8 cellular contexts compared by ENCODE assay signal in genomic region chr16:11297492-11298142, GRCh38. TPM values are rescaled to one million over a fixed set of nuclear protein-coding genes. Genes with fewer than 3 reads are reported as not detected.
DNase-seq lines count a peak whose midpoint lies in the region; ATAC-seq and TF ChIP-seq lines count a peak whose summit lies in the region.

No MANE protein-coding gene starts in this region.

- peaks cover 18% of the 10 kb centered on the region for H3K4me1 Mint-ChIP-seq in activated CD4-positive, alpha-beta memory T cell treated with anti-CD3 and anti-CD28 coated beads for 36 hours (ENCODE audit: low read depth)
- H3K4me1 Mint-ChIP-seq in effector memory CD8-positive, alpha-beta T cell (ENCODE audit: low read depth in 2 of 2) = peaks cover 8 to 15% of the 10 kb centered on the region in 2 donors

- peak overlapping the region; percentile 49 for H3K4me3 Mint-ChIP-seq in activated CD4-positive, alpha-beta memory T cell treated with anti-CD3 and anti-CD28 coated beads for 36 hours
- peak overlapping the region; percentile 70 to 76 for H3K4me3 Mint-ChIP-seq in effector memory CD8-positive, alpha-beta T cell

- CTCF ChIA-PET in activated CD4-positive, alpha-beta memory T cell treated with anti-CD3 and anti-CD28 coated beads for 36 hours (lab: Charles Lee) = interaction anchor here (0.6 to 3.3 kb wide), 6 partner anchors 28 to 334 kb away, joined by 3 to 11 read pairs (median 4); no protein-coding TSS in a partner anchor

- H3K36me3 Mint-ChIP-seq in activated CD4-positive, alpha-beta memory T cell treated with anti-CD3 and anti-CD28 coated beads for 36 hours = no peaks in the 10 kb centered on the region
- H3K36me3 Mint-ChIP-seq in effector memory CD8-positive, alpha-beta T cell (ENCODE audit: insufficient read depth) = no peaks in the 10 kb centered on the region

- H3K27ac ChIP-seq in 22Rv1 = no peak overlapping the region

- POLR2A ChIA-PET in activated CD4-positive, alpha-beta memory T cell treated with anti-CD3 and anti-CD28 coated beads for 36 hours (lab: Charles Lee) = interaction anchor here (0.7 to 1.7 kb wide), 4 partner anchors 34 to 56 kb away, joined by 3 to 5 read pairs (median 4); partner anchors contain the start of gene SOCS1

- no peaks in the 10 kb centered on the region for H3K9me3 Mint-ChIP-seq in activated CD4-positive, alpha-beta memory T cell treated with anti-CD3 and anti-CD28 coated beads for 36 hours
- H3K9me3 Mint-ChIP-seq in effector memory CD8-positive, alpha-beta T cell = no peaks in the 10 kb centered on the region

- peak; percentile 36 for DNase-seq in NCI-H345 treated with DMSO at 0.1 percent for 48 hours (lab: John Stamatoyannopoulos, UW; ENCODE audit: unreplicated experiment)
- peak; percentile 82 for DNase-seq in activated CD4-positive, alpha-beta memory T cell treated with anti-CD3 and anti-CD28 coated beads for 36 hours
- peak; percentile 62 to 74 (median 69) for DNase-seq in effector memory CD8-positive, alpha-beta T cell
- DNase-seq in mucosa of gallbladder (ENCODE audit: low spot score) = peak; percentile 60
- DNase-seq in stimulated activated CD8-positive, alpha-beta memory T cell treated with anti-CD3 and anti-CD28 coated beads, Interleukin-7, amount 100 ng/mL, for 1 hour (ENCODE audit: low read depth in 2 of 2) = peak; percentile 31 to 33

- peak; percentile 66 for ATAC-seq in GM18517 (IDR thresholded peaks at IDR 0.05; ENCODE audit: unreplicated experiment)
- ATAC-seq in HG02973 (IDR thresholded peaks at IDR 0.05; ENCODE audit: unreplicated experiment) = peak; percentile 73
- peak; percentile 98 for ATAC-seq in effector memory CD8-positive, alpha-beta T cell (replicated peaks)

- peak overlapping the region; percentile 49 for H3K27ac Mint-ChIP-seq in activated CD4-positive, alpha-beta memory T cell treated with anti-CD3 and anti-CD28 coated beads for 36 hours
- H3K27ac Mint-ChIP-seq in effector memory CD8-positive, alpha-beta T cell = no peak overlapping the region

- intact Hi-C loops in activated CD4-positive, alpha-beta memory T cell treated with anti-CD3 and anti-CD28 coated beads for 36 hours (cut with micrococcal nuclease) = loop anchor here (5.0 kb wide), 1 partner anchor 35 kb away; no protein-coding TSS in a partner anchor

- TF ChIP-seq CTCF in 22Rv1 (IDR thresholded peaks at IDR 0.05) = peak; percentile 21; the same call in 1 of the 2 replicates

- H3K27me3 Mint-ChIP-seq in activated CD4-positive, alpha-beta memory T cell treated with anti-CD3 and anti-CD28 coated beads for 36 hours = peaks cover 6% of the 10 kb centered on the region
- H3K27me3 Mint-ChIP-seq in effector memory CD8-positive, alpha-beta T cell = peaks cover 9 to 17% of the 10 kb centered on the region in 2 donors

RNA-seq across cellular contexts. Expression of gene PRM1, which starts 16.5 kb away (rescaled TPM):
- total RNA-seq in activated CD4-positive, alpha-beta memory T cell treated with anti-CD3 and anti-CD28 coated beads for 36 hours = not detected
- not detected for total RNA-seq in mucosa of gallbladder

RNA-seq across cellular contexts. Expression of gene PRM2, which starts 21.3 kb away (rescaled TPM):
- total RNA-seq in activated CD4-positive, alpha-beta memory T cell treated with anti-CD3 and anti-CD28 coated beads for 36 hours = not detected
- not detected for total RNA-seq in mucosa of gallbladder

RNA-seq across cellular contexts. Expression of gene PRM3, which starts 24.2 kb away (rescaled TPM):
- not detected for total RNA-seq in activated CD4-positive, alpha-beta memory T cell treated with anti-CD3 and anti-CD28 coated beads for 36 hours
- not detected for total RNA-seq in mucosa of gallbladder

RNA-seq across cellular contexts. Expression of gene TNP2, which starts 28.5 kb away (rescaled TPM):
- not detected for total RNA-seq in activated CD4-positive, alpha-beta memory T cell treated with anti-CD3 and anti-CD28 coated beads for 36 hours
- total RNA-seq in mucosa of gallbladder = not detected

RNA-seq across cellular contexts. Expression of gene SOCS1, which starts 41.6 kb away (rescaled TPM):
- total RNA-seq in activated CD4-positive, alpha-beta memory T cell treated with anti-CD3 and anti-CD28 coated beads for 36 hours = 100 to 1,000 TPM; 146 to 152 TPM
- 6.0 TPM for total RNA-seq in mucosa of gallbladder

Comparison
In these comparisons a context has a peak if more than half of its experiments do, and no peak if none do; other contexts are left out.
1. DNase-seq: peak in every context shown above with its lines; median percentile 82 in activated CD4-positive, alpha-beta memory T cell treated with anti-CD3 and anti-CD28 coated beads for 36 hours; 69 in effector memory CD8-positive, alpha-beta T cell; 60 in mucosa of gallbladder; 36 in NCI-H345 treated with DMSO at 0.1 percent for 48 hours; 32 in stimulated activated CD8-positive, alpha-beta memory T cell treated with anti-CD3 and anti-CD28 coated beads, Interleukin-7, amount 100 ng/mL, for 1 hour.